ENCODE assay signal across 11 cellular contexts in genomic region chr12:96044017-96044985, GRCh38. TPM values are rescaled to one million over a fixed set of nuclear protein-coding genes. Genes with fewer than 3 reads are reported as not detected.
A peak's percentile ranks its signal among the peaks of the same experiment; 100 is the strongest.
DNase-seq lines count a peak whose midpoint lies in the region; ATAC-seq and TF ChIP-seq lines count a peak whose summit lies in the region.
"Had no signal": no experiment of that assay in that cellular context is flagged by ENCODE, and none has a peak within 500 bp of the region (broad histone marks: within the 10 kb centered on the region; RNA-seq: fewer than 3 reads in every experiment).

No MANE protein-coding gene starts in this region.

- H3K79me2 ChIP-seq in PC-3 (ENCODE audit: low read length), result no peaks in the 10 kb centered on the region
- H3K79me2 ChIP-seq: hepatocyte had no signal

- H3K4me3 ChIP-seq in PC-3 (ENCODE audit: low read length), result peak overlapping the region; percentile 26; the same call in 1 of the 2 replicates
- no peak overlapping the region for H3K4me3 ChIP-seq in spleen
- H3K4me3 ChIP-seq in prostate gland, result no peak overlapping the region
- no peak overlapping the region for H3K4me3 ChIP-seq in colonic mucosa
- H3K4me3 ChIP-seq: cardiac muscle cell, hepatocyte had no signal

- peaks cover 35% of the 10 kb centered on the region for H3K4me1 Mint-ChIP-seq in T-helper 1 cell treated with Interleukin-12 subunit alpha and Interleukin-12 subunit beta and Interleukin-4 antibody, amounts not matched to agents 30 μg/mL and 1 μg/mL, for 36 hours (ENCODE audit: low read depth)

- H3K9me3 ChIP-seq in PC-3 (ENCODE audit: low read length), result no peaks in the 10 kb centered on the region
- H3K9me3 ChIP-seq in spleen, result no peaks in the 10 kb centered on the region
- H3K9me3 ChIP-seq in prostate gland, result no peaks in the 10 kb centered on the region
- no peaks in the 10 kb centered on the region for H3K9me3 ChIP-seq in colonic mucosa

- no peak for TF ChIP-seq CTCF in PC-3 (conservative IDR thresholded peaks at IDR 0.05; ENCODE audit: low read depth, low read length)
- no peak for TF ChIP-seq CTCF in spleen (IDR thresholded peaks at IDR 0.05 in 8 of 11, conservative IDR thresholded peaks at IDR 0.05 in 3 of 11)
- no peak for TF ChIP-seq CTCF in prostate gland (IDR thresholded peaks at IDR 0.05)
- TF ChIP-seq CTCF in colonic mucosa (IDR thresholded peaks at IDR 0.05), result no peak

- no peak overlapping the region; the same call in 1 of the 2 replicates for H3K9ac ChIP-seq in PC-3 (ENCODE audit: low read length)
- H3K9ac ChIP-seq in colonic mucosa (ENCODE audit: low read depth in 2 of 2, low read length in 2 of 2), result no peak overlapping the region

- peak overlapping the region; percentile 16 for H3K27ac Mint-ChIP-seq in T-helper 1 cell treated with Interleukin-12 subunit alpha and Interleukin-12 subunit beta and Interleukin-4 antibody, amounts not matched to agents 30 μg/mL and 1 μg/mL, for 36 hours

- no peaks in the 10 kb centered on the region for H3K9me3 Mint-ChIP-seq in T-helper 1 cell treated with Interleukin-12 subunit alpha and Interleukin-12 subunit beta and Interleukin-4 antibody, amounts not matched to agents 30 μg/mL and 1 μg/mL, for 36 hours

- no peaks in the 10 kb centered on the region for H3K27me3 Mint-ChIP-seq in T-helper 1 cell treated with Interleukin-12 subunit alpha and Interleukin-12 subunit beta and Interleukin-4 antibody, amounts not matched to agents 30 μg/mL and 1 μg/mL, for 36 hours (ENCODE audit: low read depth)

- H3K4me3 Mint-ChIP-seq in T-helper 1 cell treated with Interleukin-12 subunit alpha and Interleukin-12 subunit beta and Interleukin-4 antibody, amounts not matched to agents 30 μg/mL and 1 μg/mL, for 36 hours, result no peak overlapping the region

- H3K36me3 ChIP-seq in PC-3 (ENCODE audit: low read depth, low read length), result no peaks in the 10 kb centered on the region
- H3K36me3 ChIP-seq in spleen, result no peaks in the 10 kb centered on the region
- H3K36me3 ChIP-seq in prostate gland, result no peaks in the 10 kb centered on the region
- no peaks in the 10 kb centered on the region for H3K36me3 ChIP-seq in colonic mucosa
- H3K36me3 ChIP-seq: cardiac muscle cell had no signal

- H3K9me2 ChIP-seq in PC-3 (replicated peaks; ENCODE audit: low read length), result no peaks in the 10 kb centered on the region

- WGBS in spleen, 5 donors, result 47 to 64% (median 53%) methylated on average over 10 of the region's 10 CpGs
- 74% methylated on average over 10 of the region's 10 CpGs for WGBS in prostate gland

- POLR2A ChIA-PET in PC-3 (lab: Charles Lee; ENCODE audit: unreplicated experiment), result no interaction called here

- DNase-seq in T-helper 1 cell (no peak), PC-3 (peak; percentile 78), epithelial cell of prostate (ENCODE audit: low read depth, low spot score) (no peak), spleen (peak; percentile 85), prostate gland (ENCODE audit: low spot score) (no peak), DMS79 (lab: John Stamatoyannopoulos, UW) (no peak), colonic mucosa (no peak)
- DNase-seq: NCI-H774 had no signal

- peak overlapping the region; percentile 74 for H3K4me2 ChIP-seq in PC-3 (ENCODE audit: low read length)
- H3K4me2 ChIP-seq: hepatocyte had no signal

- peaks cover 50% of the 10 kb centered on the region for H3K4me1 ChIP-seq in PC-3 (ENCODE audit: insufficient read depth, low read length)
- peaks cover 20 to 59% (median 55%) of the 10 kb centered on the region in 6 donors for H3K4me1 ChIP-seq in spleen
- no peaks in the 10 kb centered on the region for H3K4me1 ChIP-seq in prostate gland (replicated peaks)
- H3K4me1 ChIP-seq in colonic mucosa, result peaks cover 5% of the 10 kb centered on the region

- TSS peak; percentile 53 for BruUV-seq in PC-3 (replicated peaks; lab: Mats Ljungman, UMichigan)

- intact Hi-C loops in PC-3 (cut with micrococcal nuclease), result no loop called here
- intact Hi-C loops in spleen (cut with DNase I; ENCODE audit: low total_unique reads), result no loop called here
- intact Hi-C loops in prostate gland (cut with DNase I), result no loop called here
- intact Hi-C loops in colonic mucosa (cut with DNase I), result no loop called here

- H3K36me3 Mint-ChIP-seq in T-helper 1 cell treated with Interleukin-12 subunit alpha and Interleukin-12 subunit beta and Interleukin-4 antibody, amounts not matched to agents 30 μg/mL and 1 μg/mL, for 36 hours (ENCODE audit: low read depth), result no peaks in the 10 kb centered on the region

- H4K20me1 ChIP-seq in PC-3 (ENCODE audit: low read length), result no peaks in the 10 kb centered on the region

- no peak for TF ChIP-seq POLR2A in spleen (IDR thresholded peaks at IDR 0.05)
- no peak for TF ChIP-seq POLR2A in prostate gland (IDR thresholded peaks at IDR 0.05)

- peak; percentile 5; the same call in 1 of the 2 replicates for ATAC-seq in PC-3

- H3K27ac ChIP-seq in PC-3 (ENCODE audit: low read length) (peak overlapping the region; percentile 58), epithelial cell of prostate (peak overlapping the region; percentile 26), spleen (peak overlapping the region in 7 of 8 donors; percentile 23 to 86 (median 77)), prostate gland (no peak overlapping the region), colonic mucosa (no peak overlapping the region)
- H3K27ac ChIP-seq: cardiac muscle cell, hepatocyte had no signal

- H3F3A ChIP-seq in PC-3 (ENCODE audit: low read length, unreplicated experiment), result peaks cover 20% of the 10 kb centered on the region

- 0 out of 2 replicates have a peak overlapping the region, but pooled peaks have one; percentile 35 for H2AFZ ChIP-seq in PC-3 (ENCODE audit: low read length)
- H2AFZ ChIP-seq: hepatocyte had no signal

- CTCF ChIA-PET in PC-3 (lab: Charles Lee), result no interaction called here

- H3K27me3 ChIP-seq in PC-3 (ENCODE audit: low read length), result no peaks in the 10 kb centered on the region
- H3K27me3 ChIP-seq in spleen (replicated peaks in 1 of 7), result no peaks in the 10 kb centered on the region
- no peaks in the 10 kb centered on the region for H3K27me3 ChIP-seq in prostate gland (replicated peaks; ENCODE audit: insufficient read depth)
- H3K27me3 ChIP-seq in colonic mucosa, result no peaks in the 10 kb centered on the region
- H3K27me3 ChIP-seq: cardiac muscle cell, hepatocyte had no signal

RNA-seq across cellular contexts. Expression of gene LTA4H, which starts 8.9 kb away (rescaled TPM):
- total RNA-seq in PC-3 (2014; rRNA removed) (53.5 and 58.4 TPM in 2 replicates), spleen (100 to 1,000 TPM in 4 of 7 donors, 10 to 100 TPM in 3; 79.0 to 183 (median 103) TPM), prostate gland (10 to 100 TPM; 50.3 to 67.7 TPM), colonic mucosa (10 to 100 TPM; 71.4 to 96.5 TPM)
- polyA plus RNA-seq in spleen, result 10 to 100 TPM; 58.0 to 75.3 (median 62.9) TPM

RNA-seq across cellular contexts. Expression of gene HAL, which starts 48.2 kb away (rescaled TPM):
- total RNA-seq in PC-3 (2014; rRNA removed) (0.23 and 1.5 TPM in 2 replicates), spleen (10 to 100 TPM in 4 of 7 donors, 1 to 10 TPM in 3; 4.6 to 27.3 (median 11.7) TPM), prostate gland (under 1 TPM in 1 of 2 donors, not detected in 1; 0.27 TPM), colonic mucosa (1 to 10 TPM in 1 of 2 donors, under 1 TPM in 1; 0.91 to 1.1 TPM)
- polyA plus RNA-seq in spleen, result 1 to 10 TPM in 1 of 3 donors, under 1 TPM in 2; 0.24 to 1.9 (median 0.72) TPM
- total RNA-seq: cardiac muscle cell had no signal
- polyA plus RNA-seq: cardiac muscle cell had no signal

Comparison
In these comparisons a context has a peak if more than half of its experiments do, and no peak if none do; other contexts are left out.
1. DNase-seq: peak in PC-3 (single experiment) and spleen (single experiment); none in T-helper 1 cell (0 of 5), epithelial cell of prostate (single experiment), prostate gland (single experiment), DMS79 (single experiment) and colonic mucosa (single experiment).
2. H3K27ac ChIP-seq: peak in PC-3 (single experiment), epithelial cell of prostate (single experiment) and spleen (7 of 8); none in prostate gland (0 of 2) and colonic mucosa (single experiment).